In the genomic region with DNA sequence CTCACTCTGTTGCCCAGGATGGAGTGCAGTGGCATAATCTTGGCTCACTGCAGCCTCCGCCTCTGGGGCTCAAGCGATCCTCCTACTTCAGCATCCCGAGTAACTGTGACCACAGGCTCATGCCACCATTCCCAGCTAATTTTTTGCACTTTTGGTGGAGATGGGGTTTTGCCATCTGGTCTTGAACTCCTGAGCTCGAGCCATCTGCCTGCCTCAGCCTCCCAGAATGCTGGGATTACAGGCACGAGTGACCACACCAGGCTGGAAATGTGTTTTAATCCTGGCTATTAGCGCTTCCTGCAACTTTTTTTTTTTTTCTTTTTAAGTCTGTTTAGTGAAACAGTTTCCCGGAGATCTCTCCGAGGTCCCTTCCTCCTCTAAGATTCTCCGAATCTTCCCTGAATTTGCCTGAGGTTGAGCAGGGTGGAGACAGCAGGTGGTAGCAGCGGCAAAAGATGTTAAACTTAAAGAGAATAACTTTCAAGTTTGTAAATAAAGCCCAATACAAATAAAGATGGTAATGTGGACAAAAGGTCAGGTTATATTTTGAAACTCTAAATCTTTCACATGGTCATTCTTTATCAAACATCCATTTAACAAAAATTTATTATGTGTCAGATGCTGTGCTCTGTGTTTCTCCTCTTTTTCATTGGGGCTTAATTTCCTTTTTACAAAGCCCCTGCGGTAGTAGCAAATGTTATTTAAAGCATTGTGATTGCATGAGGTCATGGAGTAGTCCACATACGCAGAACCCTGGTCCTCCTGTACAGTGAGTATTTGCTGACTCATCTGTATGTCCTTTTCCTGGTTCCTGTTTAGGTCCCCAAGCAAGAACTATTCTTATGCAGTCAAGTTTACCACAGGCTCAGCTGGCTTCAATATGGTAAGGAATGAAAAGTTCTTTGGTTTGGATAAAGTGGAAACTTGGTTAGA, we compare ENCODE assay signal across 8 cellular contexts.
DNase-seq lines count a peak whose midpoint lies in the region; ATAC-seq and TF ChIP-seq lines count a peak whose summit lies in the region.

No MANE protein-coding gene starts in this region.

- H3K36me3 Mint-ChIP-seq in MCF 10A (ENCODE audit: insufficient read depth, unreplicated experiment), result peaks cover 34% of the 10 kb centered on the region
- no peaks in the 10 kb centered on the region for H3K36me3 Mint-ChIP-seq in activated CD4-positive, alpha-beta memory T cell treated with anti-CD3 and anti-CD28 coated beads for 36 hours

- H3K4me1 Mint-ChIP-seq in MCF 10A (ENCODE audit: insufficient read depth, unreplicated experiment), result peaks cover 16% of the 10 kb centered on the region
- no peaks in the 10 kb centered on the region for H3K4me1 Mint-ChIP-seq in activated CD4-positive, alpha-beta memory T cell treated with anti-CD3 and anti-CD28 coated beads for 36 hours (ENCODE audit: low read depth)

- no peak for ATAC-seq in GM18868 (IDR thresholded peaks at IDR 0.05; ENCODE audit: unreplicated experiment)

- peak overlapping the region; percentile 22 for H3K4me3 ChIP-seq in MG63
- H3K4me3 ChIP-seq in tibial nerve, result no peak overlapping the region
- no peak overlapping the region for H3K4me3 ChIP-seq in colonic mucosa

- peak; percentile 80 for DNase-seq in AG20443 (ENCODE audit: low spot score)
- DNase-seq in MG63, result peak; percentile 75
- peak; percentile 76 for DNase-seq in MCF 10A (ENCODE audit: unreplicated experiment)
- DNase-seq in kidney glomerular epithelial cell (lab: John Stamatoyannopoulos, UW), result peak; percentile 92
- DNase-seq in tibial nerve (ENCODE audit: low spot score in 2 of 2), result peak in 1 of 2 donors; percentile 20
- DNase-seq in activated CD4-positive, alpha-beta memory T cell treated with anti-CD3 and anti-CD28 coated beads for 36 hours, result no peak
- no peak for DNase-seq in colonic mucosa

- peak in 1 of 2 donors; percentile 72 for TF ChIP-seq EP300 in tibial nerve (IDR thresholded peaks at IDR 0.05)

- TF ChIP-seq POLR2A in tibial nerve (IDR thresholded peaks at IDR 0.05), result no peak

- BruUV-seq in MCF 10A (replicated peaks; lab: Mats Ljungman, UMichigan), result no TSS peak

- intact Hi-C loops in MCF 10A (cut with micrococcal nuclease), result loop anchor here (5.0 kb wide), 1 partner anchor 119 kb away; a partner anchor contains a TSS
- intact Hi-C loops in activated CD4-positive, alpha-beta memory T cell treated with anti-CD3 and anti-CD28 coated beads for 36 hours (cut with micrococcal nuclease), result no loop called here
- intact Hi-C loops in colonic mucosa (cut with DNase I), result no loop called here

- TF ChIP-seq CTCF in MCF 10A (IDR thresholded peaks at IDR 0.05; ENCODE audit: unreplicated experiment) (no peak), tibial nerve (IDR thresholded peaks at IDR 0.05) (no peak), colonic mucosa (IDR thresholded peaks at IDR 0.05) (no peak)

- H3K27ac Mint-ChIP-seq in MCF 10A (ENCODE audit: low read depth, unreplicated experiment), result peak overlapping the region; percentile 87
- H3K27ac Mint-ChIP-seq in activated CD4-positive, alpha-beta memory T cell treated with anti-CD3 and anti-CD28 coated beads for 36 hours, result no peak overlapping the region

- POLR2A ChIA-PET in MCF 10A (lab: Yijun Ruan, JAX), result interaction anchor here (0.7 kb wide), 1 partner anchor 581 kb away, joined by 3 read pairs; no protein-coding TSS in a partner anchor
- POLR2A ChIA-PET in activated CD4-positive, alpha-beta memory T cell treated with anti-CD3 and anti-CD28 coated beads for 36 hours (lab: Charles Lee), result no interaction called here

- no peaks in the 10 kb centered on the region for H3K9me3 Mint-ChIP-seq in MCF 10A (ENCODE audit: unreplicated experiment)
- no peaks in the 10 kb centered on the region for H3K9me3 Mint-ChIP-seq in activated CD4-positive, alpha-beta memory T cell treated with anti-CD3 and anti-CD28 coated beads for 36 hours

- H3K9me3 ChIP-seq in MG63 (no peaks in the 10 kb centered on the region), tibial nerve (no peaks in the 10 kb centered on the region), colonic mucosa (no peaks in the 10 kb centered on the region)

- 35 to 42% methylated on average over 12 of the region's 12 CpGs for WGBS in tibial nerve, 2 donors

- H3K27ac ChIP-seq in tibial nerve (peak overlapping the region in 3 of 4 donors; percentile 2 to 91 (median 75)), colonic mucosa (no peak overlapping the region)

- peak overlapping the region; percentile 3 for H3K4me3 Mint-ChIP-seq in MCF 10A (ENCODE audit: unreplicated experiment)
- no peak overlapping the region for H3K4me3 Mint-ChIP-seq in activated CD4-positive, alpha-beta memory T cell treated with anti-CD3 and anti-CD28 coated beads for 36 hours

- no peak overlapping the region for H3K9ac ChIP-seq in colonic mucosa (ENCODE audit: low read depth in 2 of 2, low read length in 2 of 2)

- H3K27me3 Mint-ChIP-seq in MCF 10A (ENCODE audit: insufficient read depth, unreplicated experiment), result no peaks in the 10 kb centered on the region
- H3K27me3 Mint-ChIP-seq in activated CD4-positive, alpha-beta memory T cell treated with anti-CD3 and anti-CD28 coated beads for 36 hours, result no peaks in the 10 kb centered on the region

- CTCF ChIA-PET in MCF 10A (lab: Yijun Ruan, JAX), result interaction anchor here (0.6 kb wide), 3 partner anchors 11 to 333 kb away, joined by 3 to 5 read pairs (median 3); no protein-coding TSS in a partner anchor
- CTCF ChIA-PET in activated CD4-positive, alpha-beta memory T cell treated with anti-CD3 and anti-CD28 coated beads for 36 hours (lab: Charles Lee), result no interaction called here

- H3K4me1 ChIP-seq in tibial nerve, result peaks cover 0 to 33% (median 17%) of the 10 kb centered on the region in 4 donors
- H3K4me1 ChIP-seq in colonic mucosa, result no peaks in the 10 kb centered on the region

- no peaks in the 10 kb centered on the region for H3K27me3 ChIP-seq in MG63
- no peaks in the 10 kb centered on the region for H3K27me3 ChIP-seq in tibial nerve
- no peaks in the 10 kb centered on the region for H3K27me3 ChIP-seq in colonic mucosa

- H3K36me3 ChIP-seq in MG63 (peaks cover 3% of the 10 kb centered on the region), tibial nerve (peaks cover 0 to 16% (median 0%) of the 10 kb centered on the region in 3 donors), colonic mucosa (no peaks in the 10 kb centered on the region)

Comparison
In these comparisons a context has a peak if more than half of its experiments do, and no peak if none do; other contexts are left out.
1. DNase-seq: peak in AG20443 (single experiment), MG63 (single experiment), MCF 10A (single experiment) and kidney glomerular epithelial cell (single experiment); none in activated CD4-positive, alpha-beta memory T cell treated with anti-CD3 and anti-CD28 coated beads for 36 hours (single experiment) and colonic mucosa (single experiment).